In the genomic region with DNA sequence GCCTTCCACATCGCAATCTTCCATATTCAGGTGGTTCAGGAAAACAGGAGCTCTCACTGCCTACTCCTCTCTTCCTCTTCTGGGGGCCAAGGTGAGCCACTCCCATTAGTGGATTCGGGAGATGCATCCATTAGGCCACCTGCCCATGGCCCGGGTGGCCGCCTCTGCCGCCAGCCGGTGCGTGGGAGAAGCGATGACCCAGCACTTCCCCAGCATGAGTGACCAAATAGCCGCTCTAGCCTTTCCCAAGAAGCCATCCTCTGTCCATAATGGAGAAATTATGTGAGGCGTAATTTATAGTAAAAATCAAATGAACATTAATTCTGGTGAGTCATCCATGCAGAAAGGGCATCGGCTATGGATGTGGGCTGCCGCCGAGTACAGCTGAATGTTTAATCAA, we compare ENCODE assay signal across 23 cellular contexts.
"Had no signal": no experiment of that assay in that cellular context is flagged by ENCODE, and none has a peak within 500 bp of the region (broad histone marks: within the 10 kb centered on the region; RNA-seq: fewer than 3 reads in every experiment).

No MANE protein-coding gene starts in this region.

- H3K27ac ChIP-seq: dorsolateral prefrontal cortex, gastrocnemius medialis, neural progenitor cell, ovary, psoas muscle, sigmoid colon, thoracic aorta, tibial nerve, upper lobe of left lung had no signal

- DNase-seq: dorsolateral prefrontal cortex; effector CD4-positive, alpha-beta T cell; foreskin fibroblast; gastrocnemius medialis; kidney; mucosa of descending colon; naive B cell; ovary; psoas muscle; right cardiac atrium; sigmoid colon; stimulated activated CD4-positive, alpha-beta T cell treated with anti-CD3 and anti-CD28 coated beads, Interleukin-2, amount 100 ng/mL, for 24 hours; stimulated activated CD4-positive, alpha-beta T cell treated with anti-CD3 and anti-CD28 coated beads, Interleukin-4, amount 100 ng/mL, for 4 hours; stimulated activated naive CD8-positive, alpha-beta T cell treated with anti-CD3 and anti-CD28 coated beads, Interleukin-15, Interleukin-2, amounts not matched to agents 100 U/mL and 50 U/mL, for 24 hours; upper lobe of left lung had no signal

- ATAC-seq: gastrocnemius medialis; left lobe of liver; mucosa of descending colon; natural killer cell treated with Interleukin-12 subunit alpha and Interleukin-12 subunit beta and Interleukin-15 and Interleukin-18, amount 100 ng/mL, for 72 hours; psoas muscle; right cardiac atrium; stimulated activated memory B cell treated with anti-CD40 and anti-IgM and Interleukin-4, amounts not matched to agents 10 μg/mL and 1 μg/mL and 100 μg/mL, for 72 hours had no signal

- H3K4me2 ChIP-seq: neural progenitor cell had no signal

- H3K36me3 ChIP-seq: gastrocnemius medialis, neural progenitor cell, ovary, sigmoid colon, thoracic aorta, tibial nerve, upper lobe of left lung had no signal

- H3K27me3 ChIP-seq: neural progenitor cell, ovary, sigmoid colon, upper lobe of left lung had no signal

- H3K4me1 ChIP-seq: gastrocnemius medialis, neural progenitor cell, psoas muscle, sigmoid colon, tibial nerve, upper lobe of left lung had no signal

- H3K4me3 ChIP-seq: dorsolateral prefrontal cortex, gastrocnemius medialis, lung, mucosa of descending colon, neural progenitor cell, ovary, psoas muscle, sigmoid colon, thoracic aorta, tibial nerve, upper lobe of left lung had no signal

- H3K9ac ChIP-seq: neural progenitor cell had no signal

- FAIRE-seq: colon, kidney had no signal

- H3K9me3 ChIP-seq: gastrocnemius medialis, mucosa of descending colon, ovary, psoas muscle, sigmoid colon, thoracic aorta, upper lobe of left lung had no signal
